Comparison of ENCODE assay signal across 9 cellular contexts in the genomic region with DNA sequence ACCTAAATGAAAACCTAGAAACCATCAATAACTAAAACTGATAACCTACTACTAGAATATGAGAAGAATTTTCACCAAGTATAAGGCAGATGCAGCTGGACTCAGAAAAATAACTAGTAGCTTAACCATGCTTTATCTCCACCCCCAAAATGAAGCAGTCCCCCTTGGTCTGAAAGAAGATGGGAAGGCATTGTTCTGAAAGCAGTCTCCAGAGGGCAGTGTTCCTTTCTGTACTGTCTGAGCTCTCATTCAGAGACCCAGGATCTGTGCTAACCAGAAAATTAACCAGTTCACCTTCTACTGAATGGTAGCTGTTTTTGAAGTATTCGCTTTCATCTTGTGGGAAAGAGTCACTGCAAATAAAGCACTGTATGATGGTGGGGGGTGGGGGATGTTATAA.
DNase-seq lines count a peak whose midpoint lies in the region; ATAC-seq, FAIRE-seq and TF ChIP-seq lines count a peak whose summit lies in the region.
"Had no signal": no experiment of that assay in that cellular context is flagged by ENCODE, and none has a peak within 500 bp of the region (broad histone marks: within the 10 kb centered on the region; RNA-seq: fewer than 3 reads in every experiment).

No MANE protein-coding gene starts in this region.

- H3K36me3 Mint-ChIP-seq in CD4-positive, alpha-beta T cell (ENCODE audit: low read depth): no peaks in the 10 kb centered on the region

- H3K4me3 ChIP-seq in Panc1 (ENCODE audit: low read depth in 2 of 2, low read length in 2 of 2) (no peak overlapping the region), testis (no peak overlapping the region)
- H3K4me3 ChIP-seq: thoracic aorta had no signal

- no peak for FAIRE-seq in HTR-8/SVneo (lab: Jason Lieb, UNC)

- in situ Hi-C loops in Panc1 (cut with HindIII; ENCODE audit: low pct_unique_long_range_greater_than_20kb, low sequenced_read_pairs): no loop called here

- BruUV-seq in Panc1 (replicated peaks; lab: Mats Ljungman, UMichigan): no TSS peak

- H3K9me3 Mint-ChIP-seq in CD4-positive, alpha-beta T cell: no peaks in the 10 kb centered on the region

- H3K27ac Mint-ChIP-seq in CD4-positive, alpha-beta T cell: no peak overlapping the region

- no peaks in the 10 kb centered on the region for H3K36me3 ChIP-seq in Panc1 (ENCODE audit: control insufficient read depth, insufficient read depth, low read length)
- H3K36me3 ChIP-seq in testis (ENCODE audit: low read depth, missing control alignments): no peaks in the 10 kb centered on the region
- H3K36me3 ChIP-seq: thoracic aorta had no signal

- peaks cover 31% of the 10 kb centered on the region for H3K27me3 Mint-ChIP-seq in CD4-positive, alpha-beta T cell

- no peaks in the 10 kb centered on the region for H3K4me1 Mint-ChIP-seq in CD4-positive, alpha-beta T cell (ENCODE audit: low read depth)

- peaks cover 14% of the 10 kb centered on the region for H3K27me3 ChIP-seq in CD4-positive, alpha-beta T cell (ENCODE audit: control insufficient read depth, insufficient read depth, low read length)
- H3K27me3 ChIP-seq in Panc1 (ENCODE audit: control insufficient read depth, insufficient read depth, low read length): peaks cover 3% of the 10 kb centered on the region; the same call in 1 of the 2 replicates
- peaks cover 3% of the 10 kb centered on the region for H3K27me3 ChIP-seq in foreskin keratinocyte
- H3K27me3 ChIP-seq in testis: no peaks in the 10 kb centered on the region

- no peaks in the 10 kb centered on the region for H3K9me3 ChIP-seq in CD4-positive, alpha-beta T cell (ENCODE audit: control insufficient read depth, low read length)
- H3K9me3 ChIP-seq in Panc1 (ENCODE audit: control insufficient read depth, insufficient read depth, low read depth, low read length) (no peaks in the 10 kb centered on the region), testis (no peaks in the 10 kb centered on the region)
- H3K9me3 ChIP-seq: thoracic aorta had no signal

- intact Hi-C loops in CD4-positive, alpha-beta T cell (cut with DNase I, micrococcal nuclease): no loop called here
- intact Hi-C loops in Panc1 (cut with micrococcal nuclease; ENCODE audit: unreplicated experiment): no loop called here
- intact Hi-C loops in testis (cut with DNase I; ENCODE audit: low total_unique reads): no loop called here

- ATAC-seq in CD4-positive, alpha-beta T cell (ENCODE audit: poor library complexity): no peak
- ATAC-seq in Panc1: peak; percentile 78
- peak; percentile 80 for ATAC-seq in foreskin keratinocyte
- no peak for ATAC-seq in GM21619 (IDR thresholded peaks at IDR 0.05; ENCODE audit: unreplicated experiment)
- no peak for ATAC-seq in HG03196 (IDR thresholded peaks at IDR 0.05; ENCODE audit: unreplicated experiment)

- no peak for TF ChIP-seq POLR2A in testis (IDR thresholded peaks at IDR 0.05)

- H3K4me1 ChIP-seq in Panc1 (ENCODE audit: control insufficient read depth, insufficient read depth, low read length): no peaks in the 10 kb centered on the region
- no peaks in the 10 kb centered on the region for H3K4me1 ChIP-seq in foreskin keratinocyte
- peaks cover 5% of the 10 kb centered on the region for H3K4me1 ChIP-seq in testis

- WGBS in testis, 2 donors: 57 to 59% methylated on average over 1 of the region's 1 CpG

- H3K4me3 Mint-ChIP-seq in CD4-positive, alpha-beta T cell: no peak overlapping the region

- DNase-seq in CD4-positive, alpha-beta T cell: no peak
- peak; percentile 37 for DNase-seq in HCEC 1CT
- peak; percentile 8 for DNase-seq in Panc1 (ENCODE audit: low read depth, low spot score)
- peak in 1 of 2 donors; percentile 26 for DNase-seq in foreskin keratinocyte
- no peak for DNase-seq in testis
- no peak for DNase-seq in HTR-8/SVneo (ENCODE audit: insufficient read length, low spot score)

- CTCF ChIA-PET in CD4-positive, alpha-beta T cell (lab: Charles Lee): no interaction called here
- CTCF ChIA-PET in Panc1 (lab: Charles Lee): interaction anchor here (0.6 kb wide), 1 partner anchor 133 kb away, joined by 7 read pairs; no protein-coding TSS in a partner anchor

- no peak overlapping the region for H3K27ac ChIP-seq in CD4-positive, alpha-beta T cell (ENCODE audit: low read depth, low read length)
- H3K27ac ChIP-seq in Panc1 (ENCODE audit: low read length) (no peak overlapping the region), foreskin keratinocyte (no peak overlapping the region), testis (no peak overlapping the region)
- H3K27ac ChIP-seq: thoracic aorta had no signal

- POLR2A ChIA-PET in CD4-positive, alpha-beta T cell (lab: Charles Lee): interaction anchor here (0.6 kb wide), 1 partner anchor 15 kb away, joined by 3 read pairs; no protein-coding TSS in a partner anchor
- POLR2A ChIA-PET in Panc1 (lab: Charles Lee): interaction anchor here (0.5 kb wide), 1 partner anchor 610 kb away, joined by 7 read pairs; no protein-coding TSS in a partner anchor

- TF ChIP-seq CTCF in CD4-positive, alpha-beta T cell (IDR thresholded peaks at IDR 0.05): peak; percentile 27
- TF ChIP-seq CTCF in Panc1 (IDR thresholded peaks at IDR 0.05) (peak; percentile 72), foreskin keratinocyte (conservative IDR thresholded peaks at IDR 0.05) (peak; percentile 61), testis (IDR thresholded peaks at IDR 0.05) (peak in 2 of 3 experiments; percentile 19 to 25)

Comparison
In these comparisons a context has a peak if more than half of its experiments do, and no peak if none do; other contexts are left out.
1. ATAC-seq: peak in Panc1 (single experiment) and foreskin keratinocyte (single experiment); none in CD4-positive, alpha-beta T cell (single experiment), GM21619 (single experiment) and HG03196 (single experiment).
2. DNase-seq: peak in HCEC 1CT (single experiment) and Panc1 (single experiment); none in CD4-positive, alpha-beta T cell (0 of 10), testis (single experiment) and HTR-8/SVneo (single experiment).
3. CTCF ChIP-seq: peak in every context shown above with its lines; median percentile 72 in Panc1; 61 in foreskin keratinocyte; 27 in CD4-positive, alpha-beta T cell; 22 in testis.